Comparison of ENCODE assay signal across 7 cellular contexts in the genomic region with DNA sequence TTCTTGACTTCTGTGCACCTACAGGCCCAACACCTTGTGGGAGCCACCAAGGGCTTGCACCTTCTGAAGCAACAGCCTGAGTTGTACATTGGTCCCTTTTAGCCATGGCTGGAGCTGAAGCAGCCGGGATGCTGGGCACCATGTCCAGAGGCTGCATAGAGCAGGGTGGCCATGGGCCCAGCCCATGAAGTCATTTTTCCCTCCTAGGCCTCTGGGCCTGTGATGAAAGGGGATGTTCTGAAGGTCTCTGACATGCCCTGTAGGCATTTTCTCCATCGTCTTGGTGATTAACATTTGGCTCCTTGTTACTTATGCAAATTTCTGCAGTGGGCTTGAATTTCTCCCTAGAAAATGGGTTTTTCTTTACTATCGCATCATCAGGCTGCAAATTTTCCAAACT.
"Had no signal": no experiment of that assay in that cellular context is flagged by ENCODE, and none has a peak within 500 bp of the region (broad histone marks: within the 10 kb centered on the region; RNA-seq: fewer than 3 reads in every experiment).

No MANE protein-coding gene starts in this region.

- H3K9ac ChIP-seq: KMS-11 had no signal

- ATAC-seq: HepG2 had no signal

- H3K27ac ChIP-seq: HL-60, KMS-11 had no signal

- DNase-seq: IMR-90, KBM-7, KG1 had no signal

- H3K4me2 ChIP-seq: KMS-11 had no signal

- FAIRE-seq: HepG2, HTR-8/SVneo had no signal
